Comparison of ENCODE assay signal across 28 cellular contexts in genomic region chr6:122890250-122890649, GRCh38.
"Had no signal": no experiment of that assay in that cellular context is flagged by ENCODE, and none has a peak within 500 bp of the region (broad histone marks: within the 10 kb centered on the region; RNA-seq: fewer than 3 reads in every experiment).

No MANE protein-coding gene starts in this region.

- DNase-seq: colonic mucosa; cortex of kidney; dermis blood vessel endothelial cell; dorsolateral prefrontal cortex; effector CD4-positive, alpha-beta T cell; effector CD8-positive, alpha-beta T cell; effector memory CD4-positive, alpha-beta T cell; effector memory CD8-positive, alpha-beta T cell; endodermal cell; erythroblast; esophagus squamous epithelium; foreskin fibroblast; foreskin keratinocyte; foreskin melanocyte; gastrocnemius medialis; glutamatergic neuron; head of caudate nucleus; heart left ventricle; heart right ventricle had no signal

- H3K9me3 ChIP-seq: colonic mucosa, esophagus muscularis mucosa, esophagus squamous epithelium, gastrocnemius medialis, gastroesophageal sphincter had no signal

- H3K27me3 ChIP-seq: colonic mucosa, dorsolateral prefrontal cortex, esophagus muscularis mucosa, esophagus squamous epithelium, foreskin keratinocyte, gastrocnemius medialis, gastroesophageal sphincter, heart left ventricle, heart right ventricle had no signal

- H3K4me1 ChIP-seq: colonic mucosa, esophagus muscularis mucosa, esophagus squamous epithelium, foreskin keratinocyte, gastrocnemius medialis, gastroesophageal sphincter, heart left ventricle, heart right ventricle had no signal

- FAIRE-seq: colon, endometrium, endothelial cell of umbilical vein, frontal cortex had no signal

- H3K4me3 ChIP-seq: colonic mucosa, coronary artery, dorsolateral prefrontal cortex, esophagus muscularis mucosa, esophagus squamous epithelium, gastrocnemius medialis, gastroesophageal sphincter, heart left ventricle, heart right ventricle had no signal

- H3K36me3 ChIP-seq: colonic mucosa, esophagus muscularis mucosa, esophagus squamous epithelium, gastrocnemius medialis, gastroesophageal sphincter, heart left ventricle, heart right ventricle had no signal

- H3K27ac ChIP-seq: colonic mucosa, coronary artery, dorsolateral prefrontal cortex, epithelial cell of prostate, esophagus muscularis mucosa, esophagus squamous epithelium, foreskin keratinocyte, gastrocnemius medialis, gastroesophageal sphincter, heart left ventricle, heart right ventricle had no signal

- ATAC-seq: effector memory CD8-positive, alpha-beta T cell; esophagus mucosa; foreskin keratinocyte; gastrocnemius medialis; gastroesophageal sphincter; heart left ventricle; heart right ventricle had no signal
